Comparison of ENCODE assay signal across 11 cellular contexts in genomic region chr2:38634684-38635083, GRCh38. TPM values are rescaled to one million over a fixed set of nuclear protein-coding genes. Genes with fewer than 3 reads are reported as not detected.
DNase-seq lines count a peak whose midpoint lies in the region; ATAC-seq and TF ChIP-seq lines count a peak whose summit lies in the region.
"Had no signal": no experiment of that assay in that cellular context is flagged by ENCODE, and none has a peak within 500 bp of the region (broad histone marks: within the 10 kb centered on the region; RNA-seq: fewer than 3 reads in every experiment).

No MANE protein-coding gene starts in this region.

- no peak overlapping the region for H2AFZ ChIP-seq in OCI-LY1 (ENCODE audit: low read length)

- WGBS in sigmoid colon, 2 donors = 40 to 75% methylated on average over 3 of the region's 3 CpGs

- no peaks in the 10 kb centered on the region for H3K27me3 Mint-ChIP-seq in activated T-cell treated with anti-CD3 and anti-CD28 coated beads, Interleukin-2, amount 50 U/mL, for 4 hours (ENCODE audit: low read depth)

- H3K79me2 ChIP-seq in OCI-LY1 (ENCODE audit: insufficient read depth, low read length) = no peaks in the 10 kb centered on the region

- peaks cover 21% of the 10 kb centered on the region for H3K4me1 Mint-ChIP-seq in activated T-cell treated with anti-CD3 and anti-CD28 coated beads, Interleukin-2, amount 50 U/mL, for 4 hours (ENCODE audit: low read depth)

- H3K9me3 ChIP-seq in BLaER1 (peaks cover 12% of the 10 kb centered on the region), OCI-LY1 (ENCODE audit: low read length) (no peaks in the 10 kb centered on the region), sigmoid colon (no peaks in the 10 kb centered on the region)
- H3K9me3 ChIP-seq: transverse colon had no signal

- no peaks in the 10 kb centered on the region for H3F3A ChIP-seq in OCI-LY1 (ENCODE audit: insufficient read depth, low read length)

- H3K36me3 Mint-ChIP-seq in activated T-cell treated with anti-CD3 and anti-CD28 coated beads, Interleukin-2, amount 50 U/mL, for 4 hours (ENCODE audit: insufficient read depth) = no peaks in the 10 kb centered on the region

- H3K9ac ChIP-seq in BLaER1 (no peak overlapping the region), OCI-LY1 (ENCODE audit: low read length) (no peak overlapping the region)

- TF ChIP-seq CTCF in OCI-LY1 (IDR thresholded peaks at IDR 0.05; ENCODE audit: low read length) = no peak
- TF ChIP-seq CTCF in sigmoid colon (IDR thresholded peaks at IDR 0.05) = no peak

- no peak for TF ChIP-seq EP300 in sigmoid colon (IDR thresholded peaks at IDR 0.05)

- no peaks in the 10 kb centered on the region for H3K9me2 ChIP-seq in OCI-LY1 (ENCODE audit: low read depth, low read length)

- H3K4me3 ChIP-seq in BLaER1 (no peak overlapping the region), OCI-LY1 (ENCODE audit: low read depth, low read length, poor library complexity, severe bottlenecking) (no peak overlapping the region), sigmoid colon (no peak overlapping the region)
- H3K4me3 ChIP-seq: SK-N-MC, transverse colon had no signal

- H3K36me3 ChIP-seq in BLaER1 (no peaks in the 10 kb centered on the region), OCI-LY1 (ENCODE audit: insufficient read depth, low read length) (no peaks in the 10 kb centered on the region), sigmoid colon (no peaks in the 10 kb centered on the region)
- H3K36me3 ChIP-seq: transverse colon had no signal

- H3K27ac ChIP-seq in BLaER1 = no peak overlapping the region
- H3K27ac ChIP-seq in OCI-LY1 (ENCODE audit: low read depth, low read length, poor library complexity, severe bottlenecking) = peak overlapping the region; percentile 40
- H3K27ac ChIP-seq in sigmoid colon = no peak overlapping the region
- H3K27ac ChIP-seq: SK-N-MC, transverse colon had no signal

- peaks cover 3% of the 10 kb centered on the region for H3K9me3 Mint-ChIP-seq in activated T-cell treated with anti-CD3 and anti-CD28 coated beads, Interleukin-2, amount 50 U/mL, for 4 hours

- no peaks in the 10 kb centered on the region for H4K20me1 ChIP-seq in BLaER1
- no peaks in the 10 kb centered on the region for H4K20me1 ChIP-seq in OCI-LY1 (ENCODE audit: insufficient read depth, low read length)

- peak overlapping the region; percentile 40 for H3K4me2 ChIP-seq in BLaER1
- peak overlapping the region; percentile 49 for H3K4me2 ChIP-seq in OCI-LY1 (ENCODE audit: low read length)

- ATAC-seq in GM19328 (IDR thresholded peaks at IDR 0.05; ENCODE audit: unreplicated experiment) (peak; percentile 75), HG03039 (IDR thresholded peaks at IDR 0.05; ENCODE audit: unreplicated experiment) (peak; percentile 81), esophagus mucosa (no peak)
- ATAC-seq in activated T-cell treated with anti-CD3 and anti-CD28 coated beads, Interleukin-2, amount 50 U/mL, for 4 hours = no peak

- H3K27me3 ChIP-seq in BLaER1 (no peaks in the 10 kb centered on the region), OCI-LY1 (ENCODE audit: insufficient read depth, low read length) (no peaks in the 10 kb centered on the region), sigmoid colon (no peaks in the 10 kb centered on the region)
- H3K27me3 ChIP-seq: transverse colon had no signal

- intact Hi-C loops in sigmoid colon (cut with DNase I) = no loop called here

- no peak overlapping the region for H3K4me3 Mint-ChIP-seq in activated T-cell treated with anti-CD3 and anti-CD28 coated beads, Interleukin-2, amount 50 U/mL, for 4 hours

- TF ChIP-seq POLR2A in sigmoid colon (IDR thresholded peaks at IDR 0.05) = no peak

- peaks cover 16% of the 10 kb centered on the region for H3K4me1 ChIP-seq in BLaER1
- peaks cover 24% of the 10 kb centered on the region for H3K4me1 ChIP-seq in OCI-LY1 (ENCODE audit: insufficient read depth, low read length, severe bottlenecking)
- H3K4me1 ChIP-seq in sigmoid colon = no peaks in the 10 kb centered on the region
- H3K4me1 ChIP-seq: transverse colon had no signal

- no peak for DNase-seq in activated T-cell treated with anti-CD3 and anti-CD28 coated beads, Interleukin-2, amount 50 U/mL, for 4 hours
- DNase-seq in sigmoid colon = no peak
- no peak for DNase-seq in activated CD8-positive, alpha-beta memory T cell treated with anti-CD3 and anti-CD28 coated beads for 24 hours
- DNase-seq: aorta, transverse colon had no signal

RNA-seq across cellular contexts. Expression of gene GALM, which starts 31.2 kb away (rescaled TPM):
- 2.2 TPM for total RNA-seq in esophagus mucosa
- total RNA-seq in activated T-cell treated with anti-CD3 and anti-CD28 coated beads, Interleukin-2, amount 50 U/mL, for 4 hours = 10 to 100 TPM; 35.2 to 77.9 (median 58.8) TPM
- 10 to 100 TPM in 3 of 4 donors, 1 to 10 TPM in 1; 9.5 to 35.2 (median 19.0) TPM for total RNA-seq in sigmoid colon
- 10 to 100 TPM; 35.5 to 45.1 (median 41.4) TPM for polyA plus RNA-seq in sigmoid colon

RNA-seq across cellular contexts. Expression of gene HNRNPLL, which starts 32.0 kb away (rescaled TPM):
- total RNA-seq in esophagus mucosa (14.2 TPM), sigmoid colon (10 to 100 TPM; 63.7 to 82.0 (median 72.5) TPM)
- total RNA-seq in activated T-cell treated with anti-CD3 and anti-CD28 coated beads, Interleukin-2, amount 50 U/mL, for 4 hours = 10 to 100 TPM; 62.7 to 86.3 (median 70.1) TPM
- polyA plus RNA-seq in sigmoid colon = 10 to 100 TPM; 16.1 to 19.9 (median 16.2) TPM

Comparison
In these comparisons a context has a peak if more than half of its experiments do, and no peak if none do; other contexts are left out.
1. ATAC-seq: peak in GM19328 (single experiment) and HG03039 (single experiment); none in esophagus mucosa (single experiment) and activated T-cell treated with anti-CD3 and anti-CD28 coated beads, Interleukin-2, amount 50 U/mL, for 4 hours (0 of 2).